1 cellular context compared by ENCODE assay signal in the genomic region with DNA sequence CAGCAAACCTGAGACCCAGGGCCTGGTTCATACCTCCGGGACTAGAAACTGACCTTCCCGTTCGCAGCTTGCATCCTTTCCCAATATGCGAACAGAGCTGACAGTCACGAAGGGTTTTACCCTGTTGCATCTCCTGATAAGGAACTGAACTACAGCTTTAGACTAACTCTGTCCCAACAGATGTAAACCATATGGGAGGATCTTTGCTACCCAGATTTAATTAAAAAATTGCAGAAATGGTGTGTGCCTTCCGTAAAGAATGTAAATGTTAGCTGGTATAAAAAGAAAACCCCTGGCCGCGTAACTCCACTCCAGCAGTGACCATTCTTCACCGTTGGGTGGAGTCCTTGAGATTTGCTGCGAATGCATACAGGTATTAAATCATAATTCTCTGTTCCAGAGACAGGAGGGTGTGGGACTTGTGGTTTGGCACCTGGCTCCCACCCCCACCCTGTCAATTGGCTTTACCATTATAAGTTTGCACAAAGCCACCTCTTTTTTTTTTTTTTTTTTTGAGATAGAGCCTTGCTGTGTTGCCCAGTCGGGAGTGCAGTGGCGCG.
TF ChIP-seq lines count a peak whose summit lies in the region.

No MANE protein-coding gene starts in this region.

TF ChIP-seq in HepG2, 621 proteins besides CTCF, POLR2A, EP300 and RAD21:
- peak; percentile 27; the same call in 1 of the 2 replicates for TF ChIP-seq SMC3 (IDR thresholded peaks at IDR 0.05; ENCODE audit: low read length)
- no peak for TF ChIP-seq ZNF33A (CRISPR knock-in tag; IDR thresholded peaks at IDR 0.05; ENCODE audit: borderline replicate concordance)
- TF ChIP-seq HDAC2 (CRISPR knock-in tag; IDR thresholded peaks at IDR 0.05) = no peak
- peak; percentile 62 for TF ChIP-seq STAG1 (CRISPR knock-in tag; IDR thresholded peaks at IDR 0.05)
- no peak for TF ChIP-seq NR3C1 (CRISPR knock-in tag; IDR thresholded peaks at IDR 0.05)
